Comparison of ENCODE assay signal across 8 cellular contexts in the genomic region with DNA sequence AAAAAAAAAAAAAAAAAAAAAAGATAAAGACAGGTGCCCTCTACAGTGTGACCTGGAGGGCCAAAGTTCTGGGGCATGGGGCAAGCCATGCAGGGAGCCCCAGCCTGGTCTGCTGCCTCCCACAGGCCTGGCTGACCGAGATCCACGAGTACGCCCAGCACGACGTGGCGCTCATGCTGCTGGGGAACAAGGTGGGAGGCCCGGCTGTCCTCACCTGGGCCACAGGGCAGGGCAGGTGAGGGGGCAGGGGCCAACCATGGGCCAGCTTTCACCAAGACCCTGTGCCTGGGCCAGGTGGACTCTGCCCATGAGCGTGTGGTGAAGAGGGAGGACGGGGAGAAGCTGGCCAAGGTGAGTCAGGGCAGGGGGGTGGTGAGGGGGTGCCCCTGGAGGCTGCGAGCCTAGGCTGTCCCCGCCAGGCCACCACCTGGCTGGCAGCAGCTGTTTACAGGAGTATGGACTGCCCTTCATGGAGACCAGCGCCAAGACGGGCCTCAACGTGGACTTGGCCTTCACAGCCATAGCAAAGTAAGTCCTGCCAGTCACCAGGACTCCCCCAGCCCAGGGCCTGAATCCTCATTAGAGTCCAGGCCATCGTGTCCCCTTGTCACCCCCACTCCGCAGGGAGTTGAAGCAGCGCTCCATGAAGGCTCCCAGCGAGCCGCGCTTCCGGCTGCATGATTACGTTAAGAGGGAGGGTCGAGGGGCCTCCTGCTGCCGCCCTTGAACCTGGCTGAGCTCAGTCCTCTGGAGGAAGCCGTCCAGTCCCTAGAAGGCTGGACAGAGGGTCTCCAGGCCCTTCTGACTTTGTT. TPM values are rescaled to one million over a fixed set of nuclear protein-coding genes. Genes with fewer than 3 reads are reported as not detected.
DNase-seq lines count a peak whose midpoint lies in the region; ATAC-seq and TF ChIP-seq lines count a peak whose summit lies in the region.

No MANE protein-coding gene starts in this region.

- H3K27me3 ChIP-seq in PC-9 (ENCODE audit: insufficient read depth, low read depth) (no peaks in the 10 kb centered on the region), muscle layer of duodenum (ENCODE audit: low read depth, low read length) (no peaks in the 10 kb centered on the region)

- peaks cover 64% of the 10 kb centered on the region for H4K20me1 ChIP-seq in PC-9 (ENCODE audit: insufficient read depth)

- no peaks in the 10 kb centered on the region for H3K9me3 ChIP-seq in PC-9 (ENCODE audit: insufficient read depth, low read depth)
- no peaks in the 10 kb centered on the region for H3K9me3 ChIP-seq in muscle layer of duodenum (ENCODE audit: control insufficient read depth in 1 of 2, low read length in 2 of 2)

- H3K9me2 ChIP-seq in PC-9 (ENCODE audit: insufficient read depth) = no peaks in the 10 kb centered on the region

- H3K4me2 ChIP-seq in PC-9 = peak overlapping the region; percentile 82

- ATAC-seq in HG03457 (IDR thresholded peaks at IDR 0.05; ENCODE audit: unreplicated experiment) = no peak
- no peak for ATAC-seq in HG02759 (IDR thresholded peaks at IDR 0.05; ENCODE audit: unreplicated experiment)

- POLR2A ChIA-PET in PC-9 (lab: Charles Lee; ENCODE audit: unreplicated experiment) = no interaction called here

- H3K79me2 ChIP-seq in PC-9 (ENCODE audit: low read depth) = peaks cover 67% of the 10 kb centered on the region

- TF ChIP-seq CTCF in PC-9 (conservative IDR thresholded peaks at IDR 0.05) (no peak), cardiac fibroblast (IDR thresholded peaks at IDR 0.05; ENCODE audit: low read depth, low read length) (no peak)

- peaks cover 39% of the 10 kb centered on the region for H3K4me1 ChIP-seq in PC-9 (replicated peaks; ENCODE audit: insufficient read depth)
- peaks cover 16 to 83% of the 10 kb centered on the region in 2 donors for H3K4me1 ChIP-seq in muscle layer of duodenum (ENCODE audit: control insufficient read depth in 1 of 2, insufficient read depth in 2 of 2, low read length in 2 of 2)

- no TSS peak for BruUV-seq in PC-9 (replicated peaks; lab: Mats Ljungman, UMichigan)

- H3K27ac ChIP-seq in PC-9 (peak overlapping the region; percentile 73), muscle layer of duodenum (ENCODE audit: low read length) (peak overlapping the region; percentile 60)

- H3K36me3 ChIP-seq in PC-9 (ENCODE audit: low read depth) = peaks cover 29% of the 10 kb centered on the region
- H3K36me3 ChIP-seq in muscle layer of duodenum (ENCODE audit: control insufficient read depth in 1 of 2, insufficient read depth in 2 of 2, low read length in 2 of 2) = peaks cover 4 to 5% of the 10 kb centered on the region in 2 donors

- H3K4me3 ChIP-seq in PC-9 (peak overlapping the region; percentile 99), cardiac fibroblast (replicated peaks in 1 of 2; ENCODE audit: low read depth in 2 of 2, low read length in 2 of 2) (peak overlapping the region; percentile 79 to 82), muscle layer of duodenum (ENCODE audit: low read depth in 1 of 2, low read length in 2 of 2) (peak overlapping the region; percentile 96 to 97)

- intact Hi-C loops in PC-9 (cut with micrococcal nuclease; ENCODE audit: unreplicated experiment) = loop anchor here (5.0 kb wide), 1 partner anchor 371 kb away; the partner anchor contains the start of genes NUBP2 and SPSB3

- DNase-seq in NCI-H2227 (lab: John Stamatoyannopoulos, UW; ENCODE audit: unreplicated experiment) (peak; percentile 59), NCI-H2227 treated with DMSO at 0.1 percent for 48 hours (lab: John Stamatoyannopoulos, UW) (no peak), PC-9 (peak in 1 of 2 experiments; percentile 45), cardiac fibroblast (ENCODE audit: low read depth in 2 of 2) (peak in 1 of 2 donors; percentile 16), AG08396 (ENCODE audit: low spot score) (no peak)

- H3F3A ChIP-seq in PC-9 (ENCODE audit: insufficient read depth, low read depth) = peaks cover 65% of the 10 kb centered on the region

- CTCF ChIA-PET in PC-9 (lab: Charles Lee) = interaction anchor here (0.6 kb wide), 2 partner anchors 45 to 577 kb away, joined by 4 to 22 read pairs; no protein-coding TSS in a partner anchor

- no peak overlapping the region for H2AFZ ChIP-seq in PC-9

RNA-seq across cellular contexts. Expression of gene TRAF7, which starts 2.7 kb away (rescaled TPM):
- total RNA-seq in PC-9 (2021) = 166 and 199 TPM in 2 replicates

RNA-seq across cellular contexts. Expression of gene RAB26, which starts 4.5 kb away (rescaled TPM):
- 29.5 and 31.3 TPM in 2 replicates for total RNA-seq in PC-9 (2021)

RNA-seq across cellular contexts. Expression of gene PKD1, which starts 17.2 kb away (rescaled TPM):
- 91.5 and 105 TPM in 2 replicates for total RNA-seq in PC-9 (2021)

RNA-seq across cellular contexts. Expression of gene CASKIN1, which starts 43.5 kb away (rescaled TPM):
- 2.1 and 3.3 TPM in 2 replicates for total RNA-seq in PC-9 (2021)

RNA-seq across cellular contexts. Expression of gene MLST8, which starts 52.4 kb away (rescaled TPM):
- total RNA-seq in PC-9 (2021) = 66.3 and 74.2 TPM in 2 replicates
